In the genomic region with DNA sequence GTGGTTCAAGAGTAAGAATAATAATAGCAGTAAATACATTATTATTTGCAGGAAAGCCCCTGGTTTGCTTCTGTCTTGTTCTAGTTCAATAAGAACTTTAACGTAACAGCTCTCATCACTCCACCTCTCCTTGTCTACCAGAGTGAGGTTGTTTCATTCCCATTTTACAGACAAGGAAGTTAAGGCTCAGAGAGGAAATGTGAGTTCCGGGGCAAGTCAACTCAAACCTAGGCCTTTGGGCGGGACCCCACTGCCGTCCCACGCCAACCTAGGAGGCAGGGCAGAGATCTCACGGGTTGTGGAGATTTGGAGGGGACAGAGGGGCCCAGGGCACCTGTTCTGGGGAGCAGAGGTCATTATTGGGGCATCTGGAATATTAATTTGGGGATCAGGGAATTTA, we compare ENCODE assay signal across 15 cellular contexts. TPM values are rescaled to one million over a fixed set of nuclear protein-coding genes. Genes with fewer than 3 reads are reported as not detected.
DNase-seq lines count a peak whose midpoint lies in the region; ATAC-seq, FAIRE-seq and TF ChIP-seq lines count a peak whose summit lies in the region.
"Had no signal": no experiment of that assay in that cellular context is flagged by ENCODE, and none has a peak within 500 bp of the region (broad histone marks: within the 10 kb centered on the region; RNA-seq: fewer than 3 reads in every experiment).

No MANE protein-coding gene starts in this region.

- H4K20me1 ChIP-seq in MM.1S (ENCODE audit: insufficient read depth, low read length), result no peaks in the 10 kb centered on the region
- H4K20me1 ChIP-seq in astrocyte (ENCODE audit: insufficient read depth, low read length), result peaks cover 10% of the 10 kb centered on the region

- H3K79me2 ChIP-seq in MM.1S (ENCODE audit: low read length) (peaks cover 51% of the 10 kb centered on the region), astrocyte (ENCODE audit: insufficient read depth, low read length) (peaks cover 22% of the 10 kb centered on the region)

- no peaks in the 10 kb centered on the region for H3K9me2 ChIP-seq in MM.1S (replicated peaks; ENCODE audit: insufficient read depth, low read length)

- peak overlapping the region; percentile 96 for H3K4me3 Mint-ChIP-seq in activated CD8-positive, alpha-beta memory T cell treated with anti-CD3 and anti-CD28 coated beads, Interleukin-2, amount 10 ng/mL, durations not matched to agents 7 days and 5 days
- H3K4me3 Mint-ChIP-seq in astrocyte (ENCODE audit: unreplicated experiment), result peak overlapping the region; percentile 36
- H3K4me3 Mint-ChIP-seq in stimulated activated effector memory CD8-positive, alpha-beta T cell treated with anti-CD3 and anti-CD28 coated beads, Interleukin-12 subunit alpha, Interleukin-12 subunit beta, amount 100 ng/mL, for 72 hours, result peak overlapping the region; percentile 100

- no peak for ATAC-seq in activated CD8-positive, alpha-beta memory T cell treated with anti-CD3 and anti-CD28 coated beads, Interleukin-2, amount 10 ng/mL, durations not matched to agents 7 days and 5 days
- no peak for ATAC-seq in stimulated activated effector memory CD8-positive, alpha-beta T cell treated with anti-CD3 and anti-CD28 coated beads, Interleukin-12 subunit alpha, Interleukin-12 subunit beta, amount 100 ng/mL, for 72 hours
- ATAC-seq: pancreas had no signal

- H3K36me3 ChIP-seq in MM.1S (replicated peaks; ENCODE audit: insufficient read depth, low read length), result peaks cover 2% of the 10 kb centered on the region; the same call in 1 of the 2 replicates
- peaks cover 6% of the 10 kb centered on the region for H3K36me3 ChIP-seq in astrocyte (ENCODE audit: insufficient read depth, low read length)

- H3K4me1 ChIP-seq in MM.1S (ENCODE audit: low read length) (peaks cover 16% of the 10 kb centered on the region), astrocyte (ENCODE audit: insufficient read depth, low read length) (peaks cover 15% of the 10 kb centered on the region)

- H3K4me3 ChIP-seq in MM.1S (ENCODE audit: low read length), result no peak overlapping the region
- no peak overlapping the region for H3K4me3 ChIP-seq in astrocyte (ENCODE audit: insufficient read depth, low read depth, low read length)
- H3K4me3 ChIP-seq: pancreas, PC-9 had no signal

- H2AFZ ChIP-seq in MM.1S (ENCODE audit: low read length), result no peak overlapping the region
- H2AFZ ChIP-seq in astrocyte (ENCODE audit: low read depth, low read length), result no peak overlapping the region
- H2AFZ ChIP-seq: PC-9 had no signal

- H3K36me3 Mint-ChIP-seq in activated CD8-positive, alpha-beta memory T cell treated with anti-CD3 and anti-CD28 coated beads, Interleukin-2, amount 10 ng/mL, durations not matched to agents 7 days and 5 days, result peaks cover 39% of the 10 kb centered on the region
- H3K36me3 Mint-ChIP-seq in astrocyte (ENCODE audit: low read depth, unreplicated experiment), result peaks cover 3% of the 10 kb centered on the region
- peaks cover 83% of the 10 kb centered on the region for H3K36me3 Mint-ChIP-seq in stimulated activated effector memory CD8-positive, alpha-beta T cell treated with anti-CD3 and anti-CD28 coated beads, Interleukin-12 subunit alpha, Interleukin-12 subunit beta, amount 100 ng/mL, for 72 hours

- peaks cover 13% of the 10 kb centered on the region for H3F3A ChIP-seq in MM.1S (ENCODE audit: insufficient read depth, low read length)

- H3K27ac ChIP-seq in MM.1S (ENCODE audit: low read length) (no peak overlapping the region), astrocyte (ENCODE audit: low read depth, low read length) (no peak overlapping the region)
- H3K27ac ChIP-seq: pancreas, PC-9 had no signal

- FAIRE-seq in astrocyte (lab: Jason Lieb, UNC), result no peak
- FAIRE-seq: pancreas had no signal

- no peaks in the 10 kb centered on the region for H3K9me3 Mint-ChIP-seq in activated CD8-positive, alpha-beta memory T cell treated with anti-CD3 and anti-CD28 coated beads, Interleukin-2, amount 10 ng/mL, durations not matched to agents 7 days and 5 days (ENCODE audit: low read depth)
- H3K9me3 Mint-ChIP-seq in astrocyte (ENCODE audit: unreplicated experiment), result no peaks in the 10 kb centered on the region
- H3K9me3 Mint-ChIP-seq in stimulated activated effector memory CD8-positive, alpha-beta T cell treated with anti-CD3 and anti-CD28 coated beads, Interleukin-12 subunit alpha, Interleukin-12 subunit beta, amount 100 ng/mL, for 72 hours, result no peaks in the 10 kb centered on the region

- H3K27me3 ChIP-seq in MM.1S (replicated peaks; ENCODE audit: insufficient read depth, low read length) (no peaks in the 10 kb centered on the region), astrocyte (ENCODE audit: insufficient read depth, low read length) (no peaks in the 10 kb centered on the region)
- H3K27me3 ChIP-seq: pancreas, transverse colon had no signal

- H3K27ac Mint-ChIP-seq in activated CD8-positive, alpha-beta memory T cell treated with anti-CD3 and anti-CD28 coated beads, Interleukin-2, amount 10 ng/mL, durations not matched to agents 7 days and 5 days, result peak overlapping the region; percentile 89
- H3K27ac Mint-ChIP-seq in astrocyte (ENCODE audit: unreplicated experiment), result no peak overlapping the region
- H3K27ac Mint-ChIP-seq in stimulated activated effector memory CD8-positive, alpha-beta T cell treated with anti-CD3 and anti-CD28 coated beads, Interleukin-12 subunit alpha, Interleukin-12 subunit beta, amount 100 ng/mL, for 72 hours, result peak overlapping the region; percentile 96

- CTCF ChIA-PET in activated CD8-positive, alpha-beta memory T cell treated with anti-CD3 and anti-CD28 coated beads, Interleukin-2, amount 10 ng/mL, durations not matched to agents 7 days and 5 days (lab: Charles Lee), result interaction anchor here (1.1 to 6.6 kb wide), 7 partner anchors 20 to 346 kb away, joined by 3 to 93 read pairs (median 4); a partner anchor contains a TSS

- DNase-seq in activated CD8-positive, alpha-beta memory T cell treated with anti-CD3 and anti-CD28 coated beads, Interleukin-2, amount 10 ng/mL, durations not matched to agents 7 days and 5 days, result no peak
- no peak for DNase-seq in activated CD8-positive, alpha-beta memory T cell treated with anti-CD3 and anti-CD28 coated beads for 24 hours
- DNase-seq in MM.1S (no peak), astrocyte (ENCODE audit: low read depth) (no peak), DMS153 treated with DMSO at 0.1 percent for 48 hours (lab: John Stamatoyannopoulos, UW; ENCODE audit: unreplicated experiment) (no peak), RKO (ENCODE audit: low spot score) (no peak), NCI-H1436 (lab: John Stamatoyannopoulos, UW) (no peak)
- peak in 1 of 2 donors; percentile 62 for DNase-seq in stimulated activated effector memory CD8-positive, alpha-beta T cell treated with anti-CD3 and anti-CD28 coated beads, Interleukin-12 subunit alpha, Interleukin-12 subunit beta, amount 100 ng/mL, for 72 hours (ENCODE audit: low spot score in 2 of 2)
- DNase-seq: aorta, DMS53, mammary epithelial cell, pancreas, PC-9, transverse colon had no signal

- H3K4me1 Mint-ChIP-seq in activated CD8-positive, alpha-beta memory T cell treated with anti-CD3 and anti-CD28 coated beads, Interleukin-2, amount 10 ng/mL, durations not matched to agents 7 days and 5 days, result peaks cover 55% of the 10 kb centered on the region
- peaks cover 8% of the 10 kb centered on the region for H3K4me1 Mint-ChIP-seq in astrocyte (ENCODE audit: low read depth, unreplicated experiment)
- peaks cover 74% of the 10 kb centered on the region for H3K4me1 Mint-ChIP-seq in stimulated activated effector memory CD8-positive, alpha-beta T cell treated with anti-CD3 and anti-CD28 coated beads, Interleukin-12 subunit alpha, Interleukin-12 subunit beta, amount 100 ng/mL, for 72 hours

- no peak for TF ChIP-seq CTCF in MM.1S (IDR thresholded peaks at IDR 0.05; ENCODE audit: low read length)
- TF ChIP-seq CTCF in astrocyte (IDR thresholded peaks at IDR 0.05; ENCODE audit: insufficient read depth, low read depth, low read length), result no peak

- H3K4me2 ChIP-seq in MM.1S (ENCODE audit: low read depth, low read length) (peak overlapping the region; percentile 95; the same call in 1 of the 2 replicates), astrocyte (ENCODE audit: low read length) (no peak overlapping the region)
- H3K4me2 ChIP-seq: PC-9 had no signal

- H3K9me3 ChIP-seq in MM.1S (replicated peaks; ENCODE audit: insufficient read depth, low read length), result no peaks in the 10 kb centered on the region
- H3K9me3 ChIP-seq in astrocyte (ENCODE audit: insufficient read depth, low read depth, low read length), result no peaks in the 10 kb centered on the region
- H3K9me3 ChIP-seq: pancreas, transverse colon had no signal

- no peaks in the 10 kb centered on the region for H3K27me3 Mint-ChIP-seq in activated CD8-positive, alpha-beta memory T cell treated with anti-CD3 and anti-CD28 coated beads, Interleukin-2, amount 10 ng/mL, durations not matched to agents 7 days and 5 days
- peaks cover under 1% of the 10 kb centered on the region for H3K27me3 Mint-ChIP-seq in astrocyte (ENCODE audit: low read depth, unreplicated experiment)

- no peak overlapping the region for H3K9ac ChIP-seq in MM.1S (ENCODE audit: low read length)
- no peak overlapping the region for H3K9ac ChIP-seq in astrocyte (ENCODE audit: low read length)

RNA-seq across cellular contexts. Expression of a gene that starts 1.5 kb away (rescaled TPM):
- 100 to 1,000 TPM; 337 to 497 TPM for total RNA-seq in activated CD8-positive, alpha-beta memory T cell treated with anti-CD3 and anti-CD28 coated beads, Interleukin-2, amount 10 ng/mL, durations not matched to agents 7 days and 5 days
- total RNA-seq in astrocyte, result 0.87 and 1.7 TPM in 2 replicates
- total RNA-seq: dermis microvascular lymphatic vessel endothelial cell had no signal

RNA-seq across cellular contexts. Expression of a gene that starts 2.7 kb away (rescaled TPM):
- total RNA-seq in activated CD8-positive, alpha-beta memory T cell treated with anti-CD3 and anti-CD28 coated beads, Interleukin-2, amount 10 ng/mL, durations not matched to agents 7 days and 5 days, result 100 to 1,000 TPM; 281 to 308 TPM
- 222 and 229 TPM in 2 replicates for total RNA-seq in astrocyte

RNA-seq across cellular contexts. Expression of a gene that starts 31.2 kb away (rescaled TPM):
- total RNA-seq in activated CD8-positive, alpha-beta memory T cell treated with anti-CD3 and anti-CD28 coated beads, Interleukin-2, amount 10 ng/mL, durations not matched to agents 7 days and 5 days, result 100 to 1,000 TPM; 413 to 433 TPM
- 805 and 879 TPM in 2 replicates for total RNA-seq in astrocyte

Comparison
In these comparisons a context has a peak if more than half of its experiments do, and no peak if none do; other contexts are left out.
1. H3K4me3 Mint-ChIP-seq: peak in every context shown above with its lines; median percentile 100 in stimulated activated effector memory CD8-positive, alpha-beta T cell treated with anti-CD3 and anti-CD28 coated beads, Interleukin-12 subunit alpha, Interleukin-12 subunit beta, amount 100 ng/mL, for 72 hours; 96 in activated CD8-positive, alpha-beta memory T cell treated with anti-CD3 and anti-CD28 coated beads, Interleukin-2, amount 10 ng/mL, durations not matched to agents 7 days and 5 days; 36 in astrocyte.
2. RNA of a gene that starts 1.5 kb away (total RNA-seq): 337 to 497 TPM in activated CD8-positive, alpha-beta memory T cell treated with anti-CD3 and anti-CD28 coated beads, Interleukin-2, amount 10 ng/mL, durations not matched to agents 7 days and 5 days; 0.87 to 1.7 TPM in astrocyte; every median in the first group is over 100 times any median in the second.